9 cellular contexts compared by ENCODE assay signal in genomic region chr22:26485013-26485412, GRCh38. TPM values are rescaled to one million over a fixed set of nuclear protein-coding genes. Genes with fewer than 3 reads are reported as not detected.
A peak's percentile ranks its signal among the peaks of the same experiment; 100 is the strongest.
DNase-seq lines count a peak whose midpoint lies in the region; ATAC-seq and TF ChIP-seq lines count a peak whose summit lies in the region.
"Had no signal": no experiment of that assay in that cellular context is flagged by ENCODE, and none has a peak within 500 bp of the region (broad histone marks: within the 10 kb centered on the region; RNA-seq: fewer than 3 reads in every experiment).

No MANE protein-coding gene starts in this region.

- BruUV-seq in Calu3 (replicated peaks; lab: Mats Ljungman, UMichigan): no TSS peak

- TF ChIP-seq POLR2A in body of pancreas (IDR thresholded peaks at IDR 0.05): no peak

- no peaks in the 10 kb centered on the region for H3K9me3 Mint-ChIP-seq in Calu3 (ENCODE audit: low read depth, unreplicated experiment)
- H3K9me3 Mint-ChIP-seq in central memory CD8-positive, alpha-beta T cell: no peaks in the 10 kb centered on the region

- H3K4me1 Mint-ChIP-seq in Calu3 (ENCODE audit: low read depth, unreplicated experiment): peaks cover 56% of the 10 kb centered on the region
- H3K4me1 Mint-ChIP-seq in central memory CD8-positive, alpha-beta T cell: peaks cover 56% of the 10 kb centered on the region

- peaks cover 43% of the 10 kb centered on the region for H3K4me1 ChIP-seq in neuron (ENCODE audit: insufficient read depth, low read length)
- H3K4me1 ChIP-seq in body of pancreas: peaks cover 49% of the 10 kb centered on the region
- H3K4me1 ChIP-seq in right atrium auricular region: peaks cover 0 to 42% of the 10 kb centered on the region in 2 donors

- H3K27me3 ChIP-seq in MG63: no peaks in the 10 kb centered on the region
- H3K27me3 ChIP-seq in neuron (ENCODE audit: insufficient read depth, low read length): no peaks in the 10 kb centered on the region
- no peaks in the 10 kb centered on the region for H3K27me3 ChIP-seq in body of pancreas
- no peaks in the 10 kb centered on the region for H3K27me3 ChIP-seq in right atrium auricular region
- H3K27me3 ChIP-seq: colonic mucosa had no signal

- peak overlapping the region; percentile 85 for H3K4me3 Mint-ChIP-seq in Calu3 (ENCODE audit: low read depth, unreplicated experiment)
- peak overlapping the region; percentile 44 for H3K4me3 Mint-ChIP-seq in central memory CD8-positive, alpha-beta T cell

- peaks cover 29% of the 10 kb centered on the region for H3K36me3 ChIP-seq in MG63
- peaks cover 26% of the 10 kb centered on the region for H3K36me3 ChIP-seq in neuron (ENCODE audit: insufficient read depth, low read length)
- peaks cover 0 to 6% of the 10 kb centered on the region in 2 donors for H3K36me3 ChIP-seq in body of pancreas (replicated peaks in 1 of 2; ENCODE audit: insufficient read depth in 1 of 2, low read depth in 2 of 2)
- H3K36me3 ChIP-seq in right atrium auricular region: peaks cover 22% of the 10 kb centered on the region
- H3K36me3 ChIP-seq: colonic mucosa had no signal

- WGBS in body of pancreas, 2 donors: 11 to 30% methylated on average over 7 of the region's 7 CpGs

- no peak overlapping the region for H2AFZ ChIP-seq in neuron (ENCODE audit: low read depth, low read length)

- H3K36me3 Mint-ChIP-seq in Calu3 (ENCODE audit: insufficient read depth, unreplicated experiment): peaks cover 60% of the 10 kb centered on the region
- peaks cover 50% of the 10 kb centered on the region for H3K36me3 Mint-ChIP-seq in central memory CD8-positive, alpha-beta T cell (ENCODE audit: insufficient read depth)

- ATAC-seq in central memory CD8-positive, alpha-beta T cell (replicated peaks; ENCODE audit: extremely low read depth, poor library complexity, severe bottlenecking): no peak
- no peak for ATAC-seq in body of pancreas
- ATAC-seq in HG03175 (IDR thresholded peaks at IDR 0.05; ENCODE audit: unreplicated experiment): no peak

- H3K27ac ChIP-seq in body of pancreas (peak overlapping the region in 2 of 4 donors; percentile 95 to 96), right atrium auricular region (peak overlapping the region in 1 of 2 donors; percentile 96)
- H3K27ac ChIP-seq: colonic mucosa had no signal

- H3K9me3 ChIP-seq in MG63 (no peaks in the 10 kb centered on the region), neuron (ENCODE audit: low read length) (no peaks in the 10 kb centered on the region), body of pancreas (no peaks in the 10 kb centered on the region), right atrium auricular region (no peaks in the 10 kb centered on the region)
- H3K9me3 ChIP-seq: colonic mucosa had no signal

- no peak for TF ChIP-seq CTCF in Calu3 (IDR thresholded peaks at IDR 0.05; ENCODE audit: unreplicated experiment)
- no peak for TF ChIP-seq CTCF in body of pancreas (IDR thresholded peaks at IDR 0.05)
- no peak for TF ChIP-seq CTCF in right atrium auricular region (IDR thresholded peaks at IDR 0.05)

- DNase-seq in Calu3 (no peak), MG63 (no peak), body of pancreas (no peak), anterior cingulate cortex (lab: John Stamatoyannopoulos, UW) (no peak), right atrium auricular region (ENCODE audit: low spot score) (no peak)
- no peak for DNase-seq in central memory CD8-positive, alpha-beta T cell (ENCODE audit: low spot score in 2 of 2)
- DNase-seq: colonic mucosa had no signal

- no peaks in the 10 kb centered on the region for H3K27me3 Mint-ChIP-seq in Calu3 (ENCODE audit: unreplicated experiment)
- H3K27me3 Mint-ChIP-seq in central memory CD8-positive, alpha-beta T cell: no peaks in the 10 kb centered on the region

- H3K27ac Mint-ChIP-seq in Calu3 (ENCODE audit: unreplicated experiment): no peak overlapping the region
- H3K27ac Mint-ChIP-seq in central memory CD8-positive, alpha-beta T cell (ENCODE audit: low read depth): peak overlapping the region; percentile 65

- CTCF ChIA-PET in Calu3 (lab: Charles Lee): interaction anchor here (0.6 to 1.5 kb wide), 3 partner anchors 17 to 121 kb away, joined by 3 to 9 read pairs (median 4); no protein-coding TSS in a partner anchor

- H3K4me3 ChIP-seq in MG63 (peak overlapping the region; percentile 97), neuron (ENCODE audit: low read length) (peak overlapping the region; percentile 97), body of pancreas (no peak overlapping the region), right atrium auricular region (no peak overlapping the region)

- intact Hi-C loops in Calu3 (cut with micrococcal nuclease; ENCODE audit: unreplicated experiment) (no loop called here), body of pancreas (cut with DNase I) (no loop called here)

RNA-seq across cellular contexts. Expression of gene SRRD, which starts 1.3 kb away (rescaled TPM):
- total RNA-seq in Calu3 (2022): 22.8 and 25.6 TPM in 2 replicates
- 18.6 and 30.6 TPM in 2 replicates for total RNA-seq in MG63 (2014; rRNA removed; shearing (Covaris generic); ENCODE audit: low replicate concordance)
- 1 to 10 TPM; 5.3 to 7.5 TPM for total RNA-seq in body of pancreas
- total RNA-seq in right atrium auricular region: 10 to 100 TPM; 20.4 to 25.0 TPM

RNA-seq across cellular contexts. Expression of gene HPS4, which starts 1.4 kb away (rescaled TPM):
- total RNA-seq in Calu3 (2022) (40.7 and 41.9 TPM in 2 replicates), body of pancreas (10 to 100 TPM; 28.3 to 42.5 TPM), right atrium auricular region (10 to 100 TPM in 1 of 2 donors, 1 to 10 TPM in 1; 6.8 to 10.8 TPM)
- total RNA-seq in MG63 (2014; rRNA removed; shearing (Covaris generic); ENCODE audit: low replicate concordance): 13.0 and 13.9 TPM in 2 replicates

RNA-seq across cellular contexts. Expression of gene TFIP11, which starts 27.3 kb away (rescaled TPM):
- total RNA-seq in Calu3 (2022) (39.8 and 40.8 TPM in 2 replicates), body of pancreas (10 to 100 TPM; 26.2 to 32.3 TPM), right atrium auricular region (10 to 100 TPM; 15.4 TPM)
- 37.6 and 51.1 TPM in 2 replicates for total RNA-seq in MG63 (2014; rRNA removed; shearing (Covaris generic); ENCODE audit: low replicate concordance)

RNA-seq across cellular contexts. Expression of gene ASPHD2, which starts 56.0 kb away (rescaled TPM):
- total RNA-seq in Calu3 (2022): 0.40 and 0.71 TPM in 2 replicates
- 1.8 and 3.4 TPM in 2 replicates for total RNA-seq in MG63 (2014; rRNA removed; shearing (Covaris generic); ENCODE audit: low replicate concordance)
- total RNA-seq in body of pancreas: 1 to 10 TPM in 1 of 2 donors, under 1 TPM in 1; 0.33 to 1.6 TPM
- total RNA-seq in right atrium auricular region: under 1 TPM; 0.11 to 0.71 TPM

Comparison
In these comparisons a context has a peak if more than half of its experiments do, and no peak if none do; other contexts are left out.
1. H3K4me3 ChIP-seq: peak in MG63 (single experiment) and neuron (single experiment); none in body of pancreas (0 of 2) and right atrium auricular region (0 of 2).